ENCODE assay signal across 14 cellular contexts in the genomic region with DNA sequence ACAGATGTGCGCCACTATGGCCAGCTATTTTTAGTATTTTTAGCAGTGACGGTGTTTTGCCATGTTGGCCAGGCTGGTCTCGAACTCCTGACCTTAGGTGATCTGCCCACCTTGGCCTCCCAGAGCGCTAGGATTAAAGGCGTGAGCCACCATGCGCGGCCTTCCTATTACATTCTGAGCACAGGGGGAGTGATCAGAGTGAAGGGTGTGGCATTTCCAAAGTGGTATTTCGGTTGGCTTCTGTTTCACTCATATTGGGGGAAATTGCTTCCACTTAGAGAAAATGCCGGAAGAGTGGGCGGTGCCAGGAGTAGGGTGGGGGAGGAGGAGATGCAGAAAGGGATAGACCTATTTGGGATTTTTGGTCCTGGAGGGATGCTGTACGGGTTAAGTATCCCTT. TPM values are rescaled to one million over a fixed set of nuclear protein-coding genes. Genes with fewer than 3 reads are reported as not detected.
DNase-seq lines count a peak whose midpoint lies in the region; ATAC-seq and TF ChIP-seq lines count a peak whose summit lies in the region.
"Had no signal": no experiment of that assay in that cellular context is flagged by ENCODE, and none has a peak within 500 bp of the region (broad histone marks: within the 10 kb centered on the region; RNA-seq: fewer than 3 reads in every experiment).

No MANE protein-coding gene starts in this region.

- no peak for DNase-seq in activated B cell treated with CpG ODN at 0.5 μM for 24 hours
- no peak for DNase-seq in immature natural killer cell
- DNase-seq in progenitor cell of endocrine pancreas (ENCODE audit: low spot score, unreplicated experiment), result no peak
- DNase-seq in hypothalamus (lab: John Stamatoyannopoulos, UW), result no peak
- no peak for DNase-seq in nucleus accumbens (lab: John Stamatoyannopoulos, UW)
- no peak for DNase-seq in D341Med (ENCODE audit: low spot score)
- DNase-seq: NCI-H1694, NCI-H446 treated with DMSO at 0.1 percent for 48 hours, nephron progenitor cell, SK-N-SH had no signal

- H3K9me3 Mint-ChIP-seq in activated B cell treated with CpG ODN at 0.5 μM for 24 hours (no peaks in the 10 kb centered on the region), immature natural killer cell (no peaks in the 10 kb centered on the region), progenitor cell of endocrine pancreas (ENCODE audit: low read depth) (no peaks in the 10 kb centered on the region)
- H3K9me3 Mint-ChIP-seq: nephron progenitor cell had no signal

- H3K27ac ChIP-seq in BLaER1 treated with 17β-estradiol and CSF1 and Interleukin-3, amounts not matched to agents 10 nM and 100 nM, result peak overlapping the region in 10 of 11 experiments; percentile 91 to 99 (median 96); a peak in 19 of 22 replicates
- peak overlapping the region; percentile 90; the same call in 1 of the 2 replicates for H3K27ac ChIP-seq in DOHH2 (ENCODE audit: low read depth, low read length)
- H3K27ac ChIP-seq: suprapubic skin, VCaP had no signal

- peaks cover 41 to 70% (median 55%) of the 10 kb centered on the region in 11 experiments for H4K20me1 ChIP-seq in BLaER1 treated with 17β-estradiol and CSF1 and Interleukin-3, amounts not matched to agents 10 nM and 100 nM
- no peaks in the 10 kb centered on the region for H4K20me1 ChIP-seq in DOHH2 (ENCODE audit: control insufficient read depth, insufficient read depth, low read depth, low read length)

- H3K9me3 ChIP-seq in BLaER1 treated with 17β-estradiol and CSF1 and Interleukin-3, amounts not matched to agents 10 nM and 100 nM (replicated peaks in 1 of 11), result no peaks in the 10 kb centered on the region
- no peaks in the 10 kb centered on the region for H3K9me3 ChIP-seq in DOHH2 (ENCODE audit: control insufficient read depth, insufficient read depth, low read length)
- H3K9me3 ChIP-seq: SK-N-SH, suprapubic skin had no signal

- H3K36me3 Mint-ChIP-seq in activated B cell treated with CpG ODN at 0.5 μM for 24 hours (ENCODE audit: low read depth) (peaks cover 50% of the 10 kb centered on the region), immature natural killer cell (peaks cover 0 to 6% (median 5%) of the 10 kb centered on the region in 3 donors), progenitor cell of endocrine pancreas (ENCODE audit: insufficient read depth) (no peaks in the 10 kb centered on the region)

- H3K36me3 ChIP-seq in BLaER1 treated with 17β-estradiol and CSF1 and Interleukin-3, amounts not matched to agents 10 nM and 100 nM, result peaks cover 13 to 23% (median 16%) of the 10 kb centered on the region in 11 experiments
- 0 out of 2 replicates have a peak, but pooled peaks cover 2% of the 10 kb centered on the region for H3K36me3 ChIP-seq in DOHH2 (ENCODE audit: control insufficient read depth, low read length)
- H3K36me3 ChIP-seq: suprapubic skin had no signal

- intact Hi-C loops in activated B cell treated with CpG ODN at 0.5 μM for 24 hours (cut with micrococcal nuclease), result loop anchor here (1.0 to 10.0 kb wide), 8 partner anchors 14 to 254 kb away; partner anchors contain the start of genes CTNNBIP1, SLC25A33 and TMEM201

- peaks cover 66% of the 10 kb centered on the region for H3K79me2 ChIP-seq in DOHH2 (ENCODE audit: control insufficient read depth, low read length)

- H3K9me2 ChIP-seq in DOHH2 (replicated peaks; ENCODE audit: control insufficient read depth, low read length), result no peaks in the 10 kb centered on the region
- H3K9me2 ChIP-seq: SK-N-SH had no signal

- peak overlapping the region; percentile 94 to 99 (median 97); a peak in 21 of 22 replicates for H3K9ac ChIP-seq in BLaER1 treated with 17β-estradiol and CSF1 and Interleukin-3, amounts not matched to agents 10 nM and 100 nM
- H3K9ac ChIP-seq: SK-N-SH had no signal

- H3K4me3 ChIP-seq in BLaER1 treated with 17β-estradiol and CSF1 and Interleukin-3, amounts not matched to agents 10 nM and 100 nM, result peak overlapping the region; percentile 86 to 100 (median 98); a peak in 19 of 20 replicates
- H3K4me3 ChIP-seq in DOHH2 (ENCODE audit: low read length), result peak overlapping the region; percentile 86; the same call in 1 of the 2 replicates
- H3K4me3 ChIP-seq: suprapubic skin had no signal

- H3K4me3 Mint-ChIP-seq in activated B cell treated with CpG ODN at 0.5 μM for 24 hours (peak overlapping the region; percentile 96), immature natural killer cell (peak overlapping the region; percentile 92 to 100 (median 98)), progenitor cell of endocrine pancreas (ENCODE audit: low read depth) (no peak overlapping the region)
- H3K4me3 Mint-ChIP-seq: nephron progenitor cell had no signal

- no peaks in the 10 kb centered on the region for H3K27me3 Mint-ChIP-seq in activated B cell treated with CpG ODN at 0.5 μM for 24 hours
- peaks cover 16 to 28% (median 23%) of the 10 kb centered on the region in 3 donors for H3K27me3 Mint-ChIP-seq in immature natural killer cell (ENCODE audit: low read depth in 3 of 3)
- H3K27me3 Mint-ChIP-seq in progenitor cell of endocrine pancreas, result peaks cover 52% of the 10 kb centered on the region

- no peaks in the 10 kb centered on the region for H3K27me3 ChIP-seq in BLaER1 treated with 17β-estradiol and CSF1 and Interleukin-3, amounts not matched to agents 10 nM and 100 nM
- H3K27me3 ChIP-seq in DOHH2 (ENCODE audit: control insufficient read depth, low read length), result no peaks in the 10 kb centered on the region

- peak overlapping the region; percentile 90 to 98 (median 96) for H3K4me2 ChIP-seq in BLaER1 treated with 17β-estradiol and CSF1 and Interleukin-3, amounts not matched to agents 10 nM and 100 nM
- H3K4me2 ChIP-seq in DOHH2 (ENCODE audit: low read length), result peak overlapping the region; percentile 85
- H3K4me2 ChIP-seq: SK-N-SH had no signal

- peaks cover 22% of the 10 kb centered on the region for H3F3A ChIP-seq in DOHH2 (ENCODE audit: control insufficient read depth, insufficient read depth)

- POLR2A ChIA-PET in activated B cell treated with CpG ODN at 0.5 μM for 24 hours (lab: Charles Lee), result interaction anchor here (0.6 to 13.1 kb wide), 25 partner anchors 9 to 1590 kb away, joined by 3 to 699 read pairs (median 7); partner anchors contain the start of gene SLC25A33

- H3K27ac Mint-ChIP-seq in activated B cell treated with CpG ODN at 0.5 μM for 24 hours (peak overlapping the region; percentile 99), immature natural killer cell (peak overlapping the region; percentile 92 to 99 (median 96)), progenitor cell of endocrine pancreas (no peak overlapping the region)
- H3K27ac Mint-ChIP-seq: nephron progenitor cell had no signal

- ATAC-seq in activated B cell treated with CpG ODN at 0.5 μM for 24 hours (ENCODE audit: low read depth), result no peak

- TF ChIP-seq CTCF in DOHH2 (IDR thresholded peaks at IDR 0.05; ENCODE audit: low read depth, low read length, poor library complexity, severe bottlenecking) (no peak), activated B cell treated with CpG ODN at 0.5 μM for 24 hours (IDR thresholded peaks at IDR 0.05) (no peak), progenitor cell of endocrine pancreas (IDR thresholded peaks at IDR 0.05; ENCODE audit: unreplicated experiment) (no peak)

- peaks cover 69 to 83% (median 74%) of the 10 kb centered on the region in 10 experiments for H3K4me1 ChIP-seq in BLaER1 treated with 17β-estradiol and CSF1 and Interleukin-3, amounts not matched to agents 10 nM and 100 nM
- peaks cover 57% of the 10 kb centered on the region for H3K4me1 ChIP-seq in DOHH2 (ENCODE audit: control insufficient read depth, low read length)

- CTCF ChIA-PET in activated B cell treated with CpG ODN at 0.5 μM for 24 hours (lab: Charles Lee), result interaction anchor here (0.7 to 7.3 kb wide), 4 partner anchors 26 to 40 kb away, joined by 3 to 125 read pairs (median 6); no protein-coding TSS in a partner anchor

- peaks cover 82% of the 10 kb centered on the region for H3K4me1 Mint-ChIP-seq in activated B cell treated with CpG ODN at 0.5 μM for 24 hours
- peaks cover 83 to 86% of the 10 kb centered on the region in 2 donors for H3K4me1 Mint-ChIP-seq in immature natural killer cell
- peaks cover 2% of the 10 kb centered on the region for H3K4me1 Mint-ChIP-seq in progenitor cell of endocrine pancreas (ENCODE audit: low read depth)

RNA-seq across cellular contexts. Expression of gene PIK3CD, which starts 4.3 kb away (rescaled TPM):
- total RNA-seq in activated B cell treated with CpG ODN at 0.5 μM for 24 hours, result 238 and 265 TPM in 2 replicates
- polyA plus RNA-seq in immature natural killer cell, result 100 to 1,000 TPM in 1 of 3 donors, 10 to 100 TPM in 2; 43.4 to 133 (median 49.0) TPM
- 13.7 and 15.7 TPM in 2 replicates for total RNA-seq in progenitor cell of endocrine pancreas

Comparison
In these comparisons a context has a peak if more than half of its experiments do, and no peak if none do; other contexts are left out.
1. RNA of gene PIK3CD, which starts 4.3 kb away (total RNA-seq): 238 to 265 TPM in activated B cell treated with CpG ODN at 0.5 μM for 24 hours; 13.7 to 15.7 TPM in progenitor cell of endocrine pancreas; every median in the first group is over 10 times any median in the second.